Comparison of ENCODE assay signal across 8 cellular contexts in the genomic region with DNA sequence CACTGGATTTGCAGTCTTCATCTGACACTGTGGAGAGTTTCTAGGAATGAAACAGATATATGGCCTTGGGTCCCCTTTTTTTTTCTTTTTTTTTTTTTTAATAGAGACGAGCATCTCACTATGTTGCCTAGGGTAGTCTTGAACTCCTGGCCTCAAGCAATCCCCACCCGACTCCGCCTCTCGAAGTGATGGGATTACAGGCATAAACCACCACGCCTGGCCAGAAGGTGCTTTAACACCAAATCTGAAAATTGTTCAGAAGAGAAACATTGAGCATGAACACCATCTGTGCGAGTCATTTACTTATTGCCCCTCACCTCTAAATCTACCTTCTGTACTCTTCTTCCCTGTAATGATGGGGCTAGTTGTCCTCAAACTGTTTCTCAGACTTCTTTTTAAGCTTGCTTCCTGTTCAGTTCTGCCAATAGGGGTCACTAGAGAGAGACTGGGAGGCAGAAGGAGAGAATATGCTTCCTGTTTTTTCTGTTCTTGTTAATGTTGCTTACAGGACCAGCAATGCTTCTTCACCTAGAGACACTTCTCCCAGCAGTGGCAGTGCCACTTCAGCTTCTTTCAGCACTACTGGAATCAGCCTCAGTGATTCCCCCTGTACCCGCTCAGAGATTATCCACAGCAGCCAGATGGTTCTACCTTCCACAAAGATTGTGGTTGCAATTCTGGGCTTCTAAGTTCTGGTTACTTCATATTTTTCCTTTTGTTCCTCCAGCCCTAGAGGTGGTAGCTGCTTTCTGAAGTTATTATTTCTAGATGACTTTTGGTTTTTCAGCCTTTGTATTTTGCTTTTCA. TPM values are rescaled to one million over a fixed set of nuclear protein-coding genes. Genes with fewer than 3 reads are reported as not detected.
DNase-seq lines count a peak whose midpoint lies in the region; ATAC-seq and TF ChIP-seq lines count a peak whose summit lies in the region.

No MANE protein-coding gene starts in this region.

- H3K27ac Mint-ChIP-seq in activated T-helper 2 cell treated with anti-CD3 and anti-CD28 coated beads, Interferon-gamma antibody, Interleukin-2, Interleukin-4, amounts not matched to agents 10 μg/mL and 5 μg/mL and 100 μg/mL, durations not matched to agents 14 hours and 24 hours and 36 hours, result no peak overlapping the region

- TF ChIP-seq CTCF in GM13977 (IDR thresholded peaks at IDR 0.05; ENCODE audit: extremely low read depth, insufficient read depth, missing control alignments) (peak; percentile 27), body of pancreas (IDR thresholded peaks at IDR 0.05) (peak; percentile 48 to 61 (median 54))

- H3K36me3 Mint-ChIP-seq in activated T-helper 2 cell treated with anti-CD3 and anti-CD28 coated beads, Interferon-gamma antibody, Interleukin-2, Interleukin-4, amounts not matched to agents 10 μg/mL and 5 μg/mL and 100 μg/mL, durations not matched to agents 14 hours and 24 hours and 36 hours (ENCODE audit: low read depth), result peaks cover 7% of the 10 kb centered on the region

- H3K27me3 Mint-ChIP-seq in activated T-helper 2 cell treated with anti-CD3 and anti-CD28 coated beads, Interferon-gamma antibody, Interleukin-2, Interleukin-4, amounts not matched to agents 10 μg/mL and 5 μg/mL and 100 μg/mL, durations not matched to agents 14 hours and 24 hours and 36 hours (ENCODE audit: low read depth), result no peaks in the 10 kb centered on the region

- in situ Hi-C loops in GM13977 (cut with MboI; ENCODE audit: low pct_unique_long_range_greater_than_20kb, low sequenced_read_pairs, unreplicated experiment), result no loop called here

- intact Hi-C loops in body of pancreas (cut with DNase I), result no loop called here
- intact Hi-C loops in activated T-helper 2 cell treated with anti-CD3 and anti-CD28 coated beads, Interferon-gamma antibody, Interleukin-2, Interleukin-4, amounts not matched to agents 10 μg/mL and 5 μg/mL and 100 μg/mL, durations not matched to agents 14 hours and 24 hours and 36 hours (cut with micrococcal nuclease), result loop anchor here (5.0 kb wide), 1 partner anchor 54 kb away; no protein-coding TSS in a partner anchor

- no peak overlapping the region for H3K4me3 Mint-ChIP-seq in activated T-helper 2 cell treated with anti-CD3 and anti-CD28 coated beads, Interferon-gamma antibody, Interleukin-2, Interleukin-4, amounts not matched to agents 10 μg/mL and 5 μg/mL and 100 μg/mL, durations not matched to agents 14 hours and 24 hours and 36 hours (ENCODE audit: low read depth)

- no peaks in the 10 kb centered on the region for H3K27me3 ChIP-seq in body of pancreas

- H3K27ac ChIP-seq in body of pancreas, result peak overlapping the region in 1 of 4 donors; percentile 30

- no peak overlapping the region for H3K4me3 ChIP-seq in body of pancreas

- H3K9me3 Mint-ChIP-seq in activated T-helper 2 cell treated with anti-CD3 and anti-CD28 coated beads, Interferon-gamma antibody, Interleukin-2, Interleukin-4, amounts not matched to agents 10 μg/mL and 5 μg/mL and 100 μg/mL, durations not matched to agents 14 hours and 24 hours and 36 hours, result peaks cover 12% of the 10 kb centered on the region

- H3K36me3 ChIP-seq in body of pancreas (replicated peaks in 1 of 2; ENCODE audit: insufficient read depth in 1 of 2, low read depth in 2 of 2), result no peaks in the 10 kb centered on the region

- peak; percentile 47 for ATAC-seq in body of pancreas
- no peak for ATAC-seq in GM18505 (IDR thresholded peaks at IDR 0.05; ENCODE audit: unreplicated experiment)

- 90 to 98% methylated on average over 7 of the region's 7 CpGs for WGBS in body of pancreas, 2 donors

- H3K9me3 ChIP-seq in body of pancreas, result no peaks in the 10 kb centered on the region

- peaks cover 5% of the 10 kb centered on the region for H3K4me1 Mint-ChIP-seq in activated T-helper 2 cell treated with anti-CD3 and anti-CD28 coated beads, Interferon-gamma antibody, Interleukin-2, Interleukin-4, amounts not matched to agents 10 μg/mL and 5 μg/mL and 100 μg/mL, durations not matched to agents 14 hours and 24 hours and 36 hours (ENCODE audit: low read depth)

- TF ChIP-seq POLR2A in body of pancreas (IDR thresholded peaks at IDR 0.05) (no peak), GM18505 (IDR thresholded peaks at IDR 0.05; ENCODE audit: borderline replicate concordance, extremely low read depth, insufficient read depth, insufficient read length) (no peak)

- no peaks in the 10 kb centered on the region for H3K4me1 ChIP-seq in body of pancreas

- DNase-seq in CD1c-positive myeloid dendritic cell (ENCODE audit: extremely low spot score), result peak; percentile 85
- DNase-seq in GM13977 (ENCODE audit: low spot score), result no peak
- DNase-seq in NCI-H748 treated with DMSO at 0.1 percent for 48 hours (lab: John Stamatoyannopoulos, UW), result peak; percentile 61
- peak in 2 of 4 donors; percentile 13 to 33 for DNase-seq in body of pancreas
- peak; percentile 75 for DNase-seq in kidney tubule cell (ENCODE audit: low spot score)
- no peak for DNase-seq in midbrain (lab: John Stamatoyannopoulos, UW)
- DNase-seq in activated T-helper 2 cell treated with anti-CD3 and anti-CD28 coated beads, Interferon-gamma antibody, Interleukin-2, Interleukin-4, amounts not matched to agents 10 μg/mL and 5 μg/mL and 100 μg/mL, durations not matched to agents 14 hours and 24 hours and 36 hours (ENCODE audit: low spot score), result no peak

RNA-seq across cellular contexts. Expression of gene ZBED5, which starts 20.8 kb away (rescaled TPM):
- 10 to 100 TPM; 16.5 to 24.1 TPM for total RNA-seq in body of pancreas
- total RNA-seq in activated T-helper 2 cell treated with anti-CD3 and anti-CD28 coated beads, Interferon-gamma antibody, Interleukin-2, Interleukin-4, amounts not matched to agents 10 μg/mL and 5 μg/mL and 100 μg/mL, durations not matched to agents 14 hours and 24 hours and 36 hours, result 39.2 and 40.3 TPM in 2 replicates

Comparison
In these comparisons a context has a peak if more than half of its experiments do, and no peak if none do; other contexts are left out.
1. DNase-seq: peak in CD1c-positive myeloid dendritic cell (single experiment), NCI-H748 treated with DMSO at 0.1 percent for 48 hours (single experiment) and kidney tubule cell (single experiment); none in GM13977 (single experiment), midbrain (single experiment) and activated T-helper 2 cell treated with anti-CD3 and anti-CD28 coated beads, Interferon-gamma antibody, Interleukin-2, Interleukin-4, amounts not matched to agents 10 μg/mL and 5 μg/mL and 100 μg/mL, durations not matched to agents 14 hours and 24 hours and 36 hours (single experiment).